In the genomic region with DNA sequence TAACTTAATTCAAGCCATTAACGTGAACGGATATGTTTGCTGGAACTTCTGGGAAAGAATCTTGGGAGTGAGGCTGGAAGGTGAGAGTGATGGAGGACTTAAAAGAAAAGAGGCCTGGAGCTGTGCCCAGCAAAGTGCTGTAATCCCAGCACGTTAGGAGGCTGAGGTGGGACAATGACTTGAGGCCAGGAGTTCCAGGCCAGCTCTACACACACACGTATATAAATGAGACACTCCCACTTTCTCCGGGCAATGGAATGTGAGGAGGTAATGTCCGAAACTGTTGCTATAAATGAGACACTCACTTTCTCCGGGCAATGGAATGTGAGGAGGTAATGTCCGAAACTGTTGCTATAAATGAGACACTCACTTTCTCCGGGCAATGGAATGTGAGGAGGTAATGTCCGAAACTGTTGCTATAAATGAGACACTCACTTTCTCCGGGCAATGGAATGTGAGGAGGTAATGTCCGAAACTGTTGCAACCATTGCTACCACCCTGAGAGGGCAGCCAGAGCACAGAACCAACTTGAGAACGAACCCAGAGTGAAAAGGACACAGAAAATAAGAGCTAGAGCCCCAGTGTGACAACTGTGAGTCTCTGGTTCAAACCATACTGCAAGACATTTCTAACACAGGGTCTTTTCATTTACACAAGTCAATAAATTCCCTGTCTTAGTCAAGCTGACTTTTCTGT, we compare ENCODE assay signal across 4 cellular contexts. TPM values are rescaled to one million over a fixed set of nuclear protein-coding genes. Genes with fewer than 3 reads are reported as not detected.
"Had no signal": no experiment of that assay in that cellular context is flagged by ENCODE, and none has a peak within 500 bp of the region (broad histone marks: within the 10 kb centered on the region; RNA-seq: fewer than 3 reads in every experiment).

No MANE protein-coding gene starts in this region.

RNA-seq across cellular contexts. Expression of a gene that starts 7.1 kb away (rescaled TPM):
- total RNA-seq: LHCN-M2, PC-9, RPMI7951, SJCRH30 had no signal
